1 cellular context compared by ENCODE assay signal in the genomic region with DNA sequence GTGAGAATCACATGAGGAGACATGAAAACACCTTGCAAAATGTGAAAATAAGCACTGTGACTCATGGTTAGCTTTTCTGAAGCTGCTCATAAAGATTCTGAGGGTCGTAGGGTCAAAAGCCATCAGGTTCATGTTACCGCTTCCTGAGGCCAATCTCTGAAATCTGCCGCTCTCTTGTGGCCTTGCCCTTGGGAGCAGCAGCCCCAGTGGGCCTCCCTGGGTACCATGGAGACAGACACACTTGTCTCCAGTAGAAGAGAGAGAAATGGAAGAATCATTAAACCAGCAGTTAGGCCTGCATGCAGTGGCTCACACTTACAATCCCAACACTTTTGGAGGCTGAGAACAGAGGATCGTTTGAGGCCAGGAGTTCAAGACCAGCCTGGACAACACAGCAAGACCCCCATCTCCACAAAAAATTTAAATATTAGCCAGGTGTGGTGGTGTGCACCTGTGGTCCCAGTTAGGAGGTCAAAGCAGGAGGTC.
TF ChIP-seq lines count a peak whose summit lies in the region.

No MANE protein-coding gene starts in this region.

TF ChIP-seq in HepG2, 621 proteins besides CTCF, POLR2A, EP300 and RAD21 (continued from another document and continues in another):
- TF ChIP-seq, protein P1, sequence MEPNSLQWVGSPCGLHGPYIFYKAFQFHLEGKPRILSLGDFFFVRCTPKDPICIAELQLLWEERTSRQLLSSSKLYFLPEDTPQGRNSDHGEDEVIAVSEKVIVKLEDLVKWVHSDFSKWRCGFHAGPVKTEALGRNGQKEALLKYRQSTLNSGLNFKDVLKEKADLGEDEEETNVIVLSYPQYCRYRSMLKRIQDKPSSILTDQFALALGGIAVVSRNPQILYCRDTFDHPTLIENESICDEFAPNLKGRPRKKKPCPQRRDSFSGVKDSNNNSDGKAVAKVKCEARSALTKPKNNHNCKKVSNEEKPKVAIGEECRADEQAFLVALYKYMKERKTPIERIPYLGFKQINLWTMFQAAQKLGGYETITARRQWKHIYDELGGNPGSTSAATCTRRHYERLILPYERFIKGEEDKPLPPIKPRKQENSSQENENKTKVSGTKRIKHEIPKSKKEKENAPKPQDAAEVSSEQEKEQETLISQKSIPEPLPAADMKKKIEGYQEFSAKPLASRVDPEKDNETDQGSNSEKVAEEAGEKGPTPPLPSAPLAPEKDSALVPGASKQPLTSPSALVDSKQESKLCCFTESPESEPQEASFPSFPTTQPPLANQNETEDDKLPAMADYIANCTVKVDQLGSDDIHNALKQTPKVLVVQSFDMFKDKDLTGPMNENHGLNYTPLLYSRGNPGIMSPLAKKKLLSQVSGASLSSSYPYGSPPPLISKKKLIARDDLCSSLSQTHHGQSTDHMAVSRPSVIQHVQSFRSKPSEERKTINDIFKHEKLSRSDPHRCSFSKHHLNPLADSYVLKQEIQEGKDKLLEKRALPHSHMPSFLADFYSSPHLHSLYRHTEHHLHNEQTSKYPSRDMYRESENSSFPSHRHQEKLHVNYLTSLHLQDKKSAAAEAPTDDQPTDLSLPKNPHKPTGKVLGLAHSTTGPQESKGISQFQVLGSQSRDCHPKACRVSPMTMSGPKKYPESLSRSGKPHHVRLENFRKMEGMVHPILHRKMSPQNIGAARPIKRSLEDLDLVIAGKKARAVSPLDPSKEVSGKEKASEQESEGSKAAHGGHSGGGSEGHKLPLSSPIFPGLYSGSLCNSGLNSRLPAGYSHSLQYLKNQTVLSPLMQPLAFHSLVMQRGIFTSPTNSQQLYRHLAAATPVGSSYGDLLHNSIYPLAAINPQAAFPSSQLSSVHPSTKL (CRISPR knock-in tag; IDR thresholded peaks at IDR 0.05), result peak; percentile 97
- TF ChIP-seq ZNF790 (CRISPR knock-in tag; IDR thresholded peaks at IDR 0.05; ENCODE audit: borderline replicate concordance) (no peak), ZMYM2 (CRISPR knock-in tag; IDR thresholded peaks at IDR 0.05) (peak; percentile 97), ATF4 (CRISPR knock-in tag; IDR thresholded peaks at IDR 0.05) (peak in 1 of 2 experiments; percentile 76; a peak in 2 of 4 replicates), POLR2G (IDR thresholded peaks at IDR 0.05; ENCODE audit: low read depth, low read length) (no peak), TMF1 (CRISPR knock-in tag; IDR thresholded peaks at IDR 0.05; ENCODE audit: low read depth) (no peak), HINFP (CRISPR knock-in tag; IDR thresholded peaks at IDR 0.05; ENCODE audit: low read depth) (no peak), ZNF10 (CRISPR knock-in tag; IDR thresholded peaks at IDR 0.05; ENCODE audit: borderline replicate concordance, low read depth) (no peak), FLYWCH1 (CRISPR knock-in tag; IDR thresholded peaks at IDR 0.05) (no peak), FOXA3 (CRISPR knock-in tag; IDR thresholded peaks at IDR 0.05) (peak; percentile 89), MAFF (IDR thresholded peaks at IDR 0.05; ENCODE audit: low read depth, low read length) (peak; percentile 89), ZSCAN9 (CRISPR knock-in tag; IDR thresholded peaks at IDR 0.05; ENCODE audit: borderline replicate concordance) (peak; percentile 86), KDM3A (CRISPR knock-in tag; IDR thresholded peaks at IDR 0.05; ENCODE audit: low read depth) (peak; percentile 80; the same call in 1 of the 2 replicates), SIX4 (CRISPR knock-in tag; IDR thresholded peaks at IDR 0.05) (peak; percentile 98), ZNF441 (CRISPR knock-in tag; IDR thresholded peaks at IDR 0.05; ENCODE audit: borderline replicate concordance) (peak; percentile 49; the same call in 1 of the 2 replicates), FOXC1 (CRISPR knock-in tag; IDR thresholded peaks at IDR 0.05; ENCODE audit: borderline replicate concordance) (peak; percentile 43; the same call in 1 of the 2 replicates), MIER2 (CRISPR knock-in tag; IDR thresholded peaks at IDR 0.05) (peak; percentile 79; the same call in 1 of the 2 replicates), ZNF207 (IDR thresholded peaks at IDR 0.05; ENCODE audit: borderline replicate concordance) (no peak), MXD4 (CRISPR knock-in tag; IDR thresholded peaks at IDR 0.05) (peak; percentile 51; the same call in 1 of the 2 replicates), KLF15 (CRISPR knock-in tag; IDR thresholded peaks at IDR 0.05; ENCODE audit: borderline replicate concordance) (no peak), THYN1 (CRISPR knock-in tag; IDR thresholded peaks at IDR 0.05; ENCODE audit: borderline replicate concordance, low read depth) (no peak), ZBTB8A (CRISPR knock-in tag; IDR thresholded peaks at IDR 0.05; ENCODE audit: borderline replicate concordance, low read depth) (no peak), MYC (CRISPR knock-in tag; IDR thresholded peaks at IDR 0.05; ENCODE audit: borderline replicate concordance) (no peak; the same call in 1 of the 2 replicates), ZNF781 (CRISPR knock-in tag; IDR thresholded peaks at IDR 0.05; ENCODE audit: borderline replicate concordance, not compliant biosample characterization) (no peak), ZNF253 (CRISPR knock-in tag; IDR thresholded peaks at IDR 0.05; ENCODE audit: borderline replicate concordance) (no peak), DMAP1 (CRISPR knock-in tag; IDR thresholded peaks at IDR 0.05) (peak; percentile 78; the same call in 1 of the 2 replicates), ZNF274 (CRISPR knock-in tag; IDR thresholded peaks at IDR 0.05) (0 out of 2 replicates have a peak, but pooled peaks have one; percentile 39), CAMTA2 (CRISPR knock-in tag; IDR thresholded peaks at IDR 0.05; ENCODE audit: borderline replicate concordance) (no peak), ZNF570 (CRISPR knock-in tag; IDR thresholded peaks at IDR 0.05; ENCODE audit: borderline replicate concordance) (no peak), TEF (CRISPR knock-in tag; IDR thresholded peaks at IDR 0.05) (no peak), HNRNPH1 (optimal IDR thresholded peaks at IDR 0.05; ENCODE audit: low read depth, low read length) (no peak), ZBTB20 (CRISPR knock-in tag; IDR thresholded peaks at IDR 0.05; ENCODE audit: borderline replicate concordance, low read depth) (peak; percentile 92; the same call in 1 of the 2 replicates), SALL1 (CRISPR knock-in tag; IDR thresholded peaks at IDR 0.05) (peak; percentile 99), HNRNPLL (IDR thresholded peaks at IDR 0.05; ENCODE audit: low read depth, low read length, poor library complexity, severe bottlenecking) (no peak), PHF20 (CRISPR knock-in tag; IDR thresholded peaks at IDR 0.05) (no peak), JUNB (CRISPR knock-in tag; IDR thresholded peaks at IDR 0.05; ENCODE audit: borderline replicate concordance) (peak; percentile 80; the same call in 1 of the 2 replicates), ZNF615 (CRISPR knock-in tag; IDR thresholded peaks at IDR 0.05; ENCODE audit: borderline replicate concordance) (no peak), ZNF816 (CRISPR knock-in tag; IDR thresholded peaks at IDR 0.05; ENCODE audit: borderline replicate concordance) (peak; percentile 85; the same call in 1 of the 2 replicates), ZNF839 (CRISPR knock-in tag; IDR thresholded peaks at IDR 0.05; ENCODE audit: borderline replicate concordance) (no peak), ZNF766 (CRISPR knock-in tag; IDR thresholded peaks at IDR 0.05; ENCODE audit: borderline replicate concordance) (peak; percentile 53; the same call in 1 of the 2 replicates), ZNF569 (CRISPR knock-in tag; IDR thresholded peaks at IDR 0.05; ENCODE audit: borderline replicate concordance) (no peak; the same call in 1 of the 2 replicates), SETDB1 (CRISPR knock-in tag; IDR thresholded peaks at IDR 0.05; ENCODE audit: borderline replicate concordance) (no peak), ZNF503 (CRISPR knock-in tag; IDR thresholded peaks at IDR 0.05) (peak; percentile 79; the same call in 1 of the 2 replicates)
- TF ChIP-seq, protein P2, sequence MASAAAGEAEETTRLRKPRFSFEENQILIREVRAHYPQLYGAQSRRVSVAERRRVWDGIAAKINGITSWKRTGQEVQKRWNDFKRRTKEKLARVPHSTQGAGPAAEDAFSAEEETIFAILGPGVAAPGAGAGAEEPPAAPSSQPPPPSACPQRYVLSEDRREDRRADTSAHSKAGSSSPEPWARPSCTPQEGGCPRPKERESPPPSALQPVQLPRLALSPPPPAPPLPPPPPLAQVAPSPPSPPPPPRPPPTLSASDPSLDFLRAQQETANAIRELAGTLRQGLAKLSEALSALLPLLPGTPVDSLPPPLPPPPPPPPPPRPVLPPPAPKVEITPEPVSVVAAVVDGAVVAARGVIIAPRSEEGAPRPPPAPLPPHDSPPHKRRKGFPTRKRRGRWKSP (CRISPR knock-in tag; IDR thresholded peaks at IDR 0.05), result peak; percentile 58; the same call in 1 of the 2 replicates
- TF ChIP-seq, protein P3, sequence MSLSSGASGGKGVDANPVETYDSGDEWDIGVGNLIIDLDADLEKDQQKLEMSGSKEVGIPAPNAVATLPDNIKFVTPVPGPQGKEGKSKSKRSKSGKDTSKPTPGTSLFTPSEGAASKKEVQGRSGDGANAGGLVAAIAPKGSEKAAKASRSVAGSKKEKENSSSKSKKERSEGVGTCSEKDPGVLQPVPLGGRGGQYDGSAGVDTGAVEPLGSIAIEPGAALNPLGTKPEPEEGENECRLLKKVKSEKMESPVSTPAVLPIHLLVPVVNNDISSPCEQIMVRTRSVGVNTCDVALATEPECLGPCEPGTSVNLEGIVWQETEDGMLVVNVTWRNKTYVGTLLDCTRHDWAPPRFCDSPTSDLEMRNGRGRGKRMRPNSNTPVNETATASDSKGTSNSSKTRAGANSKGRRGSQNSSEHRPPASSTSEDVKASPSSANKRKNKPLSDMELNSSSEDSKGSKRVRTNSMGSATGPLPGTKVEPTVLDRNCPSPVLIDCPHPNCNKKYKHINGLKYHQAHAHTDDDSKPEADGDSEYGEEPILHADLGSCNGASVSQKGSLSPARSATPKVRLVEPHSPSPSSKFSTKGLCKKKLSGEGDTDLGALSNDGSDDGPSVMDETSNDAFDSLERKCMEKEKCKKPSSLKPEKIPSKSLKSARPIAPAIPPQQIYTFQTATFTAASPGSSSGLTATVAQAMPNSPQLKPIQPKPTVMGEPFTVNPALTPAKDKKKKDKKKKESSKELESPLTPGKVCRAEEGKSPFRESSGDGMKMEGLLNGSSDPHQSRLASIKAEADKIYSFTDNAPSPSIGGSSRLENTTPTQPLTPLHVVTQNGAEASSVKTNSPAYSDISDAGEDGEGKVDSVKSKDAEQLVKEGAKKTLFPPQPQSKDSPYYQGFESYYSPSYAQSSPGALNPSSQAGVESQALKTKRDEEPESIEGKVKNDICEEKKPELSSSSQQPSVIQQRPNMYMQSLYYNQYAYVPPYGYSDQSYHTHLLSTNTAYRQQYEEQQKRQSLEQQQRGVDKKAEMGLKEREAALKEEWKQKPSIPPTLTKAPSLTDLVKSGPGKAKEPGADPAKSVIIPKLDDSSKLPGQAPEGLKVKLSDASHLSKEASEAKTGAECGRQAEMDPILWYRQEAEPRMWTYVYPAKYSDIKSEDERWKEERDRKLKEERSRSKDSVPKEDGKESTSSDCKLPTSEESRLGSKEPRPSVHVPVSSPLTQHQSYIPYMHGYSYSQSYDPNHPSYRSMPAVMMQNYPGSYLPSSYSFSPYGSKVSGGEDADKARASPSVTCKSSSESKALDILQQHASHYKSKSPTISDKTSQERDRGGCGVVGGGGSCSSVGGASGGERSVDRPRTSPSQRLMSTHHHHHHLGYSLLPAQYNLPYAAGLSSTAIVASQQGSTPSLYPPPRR (CRISPR knock-in tag; IDR thresholded peaks at IDR 0.05; ENCODE audit: borderline replicate concordance), result peak; percentile 93
- TF ChIP-seq, protein P4, sequence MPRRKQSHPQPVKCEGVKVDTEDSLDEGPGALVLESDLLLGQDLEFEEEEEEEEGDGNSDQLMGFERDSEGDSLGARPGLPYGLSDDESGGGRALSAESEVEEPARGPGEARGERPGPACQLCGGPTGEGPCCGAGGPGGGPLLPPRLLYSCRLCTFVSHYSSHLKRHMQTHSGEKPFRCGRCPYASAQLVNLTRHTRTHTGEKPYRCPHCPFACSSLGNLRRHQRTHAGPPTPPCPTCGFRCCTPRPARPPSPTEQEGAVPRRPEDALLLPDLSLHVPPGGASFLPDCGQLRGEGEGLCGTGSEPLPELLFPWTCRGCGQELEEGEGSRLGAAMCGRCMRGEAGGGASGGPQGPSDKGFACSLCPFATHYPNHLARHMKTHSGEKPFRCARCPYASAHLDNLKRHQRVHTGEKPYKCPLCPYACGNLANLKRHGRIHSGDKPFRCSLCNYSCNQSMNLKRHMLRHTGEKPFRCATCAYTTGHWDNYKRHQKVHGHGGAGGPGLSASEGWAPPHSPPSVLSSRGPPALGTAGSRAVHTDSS (CRISPR knock-in tag; conservative IDR thresholded peaks at IDR 0.05), result no peak
